ENCODE assay signal across 1 cellular context in the genomic region with DNA sequence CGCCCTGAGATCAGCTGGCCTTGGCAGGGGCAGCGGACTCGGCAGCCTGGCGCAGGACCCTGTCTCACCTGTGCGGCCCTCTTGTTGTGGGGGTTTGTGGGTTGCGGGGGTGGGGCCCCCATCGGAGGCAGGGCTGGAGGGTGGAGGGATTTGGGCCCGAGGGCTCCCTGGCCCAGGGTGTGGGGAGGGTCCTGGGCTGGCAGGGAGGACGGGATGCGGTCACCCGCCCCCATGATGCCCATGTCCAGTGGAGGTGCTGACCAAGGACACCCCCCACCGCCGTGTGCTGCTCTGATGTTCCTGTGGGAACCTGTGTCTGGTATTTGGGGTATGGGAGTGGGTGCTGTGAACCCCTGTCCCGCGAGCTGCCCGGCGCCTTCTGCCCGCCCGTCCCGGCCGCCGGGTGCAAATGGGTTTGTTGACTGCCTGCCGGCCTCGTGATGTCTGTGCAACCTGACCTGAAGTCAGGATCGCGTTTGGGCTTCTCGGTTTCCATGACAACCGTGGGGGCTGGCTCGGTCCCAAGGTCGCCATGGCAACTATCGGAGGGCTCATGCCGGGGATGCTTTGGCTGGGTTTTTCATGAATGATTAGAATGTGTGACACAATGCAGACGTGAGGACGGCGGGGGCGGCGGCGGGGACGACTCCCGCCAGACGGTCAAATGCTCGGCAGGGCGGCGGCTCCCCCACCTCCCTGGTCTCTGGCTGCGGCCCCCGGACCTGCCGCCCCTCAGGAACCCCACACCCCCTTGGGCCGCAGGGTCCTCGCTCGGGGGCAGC.
TF ChIP-seq lines count a peak whose summit lies in the region.

No MANE protein-coding gene starts in this region.

TF ChIP-seq in K562, 482 proteins besides CTCF, POLR2A, EP300 and RAD21 (continued from another document):
- TF ChIP-seq FOXJ2 (tag; IDR thresholded peaks at IDR 0.05), result peak; percentile 97
- TF ChIP-seq NFE2 (IDR thresholded peaks at IDR 0.05; ENCODE audit: low read depth), result no peak
- TF ChIP-seq, protein P1, sequence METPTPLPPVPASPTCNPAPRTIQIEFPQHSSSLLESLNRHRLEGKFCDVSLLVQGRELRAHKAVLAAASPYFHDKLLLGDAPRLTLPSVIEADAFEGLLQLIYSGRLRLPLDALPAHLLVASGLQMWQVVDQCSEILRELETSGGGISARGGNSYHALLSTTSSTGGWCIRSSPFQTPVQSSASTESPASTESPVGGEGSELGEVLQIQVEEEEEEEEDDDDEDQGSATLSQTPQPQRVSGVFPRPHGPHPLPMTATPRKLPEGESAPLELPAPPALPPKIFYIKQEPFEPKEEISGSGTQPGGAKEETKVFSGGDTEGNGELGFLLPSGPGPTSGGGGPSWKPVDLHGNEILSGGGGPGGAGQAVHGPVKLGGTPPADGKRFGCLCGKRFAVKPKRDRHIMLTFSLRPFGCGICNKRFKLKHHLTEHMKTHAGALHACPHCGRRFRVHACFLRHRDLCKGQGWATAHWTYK (CRISPR knock-in tag; IDR thresholded peaks at IDR 0.05), result no peak
- TF ChIP-seq ZNF449 (CRISPR knock-in tag; IDR thresholded peaks at IDR 0.05), result no peak
- no peak for TF ChIP-seq ZC3H11A (IDR thresholded peaks at IDR 0.05; ENCODE audit: low read depth, low read length)
- 0 out of 2 replicates have a peak, but pooled peaks have one; percentile 35 for TF ChIP-seq HES1 (IDR thresholded peaks at IDR 0.05; ENCODE audit: low read depth)
- no peak for TF ChIP-seq ZNF175 (CRISPR knock-in tag; IDR thresholded peaks at IDR 0.05; ENCODE audit: low read depth)
- peak; percentile 82 for TF ChIP-seq CREM (IDR thresholded peaks at IDR 0.05; ENCODE audit: low read depth)
- no peak for TF ChIP-seq ZNF384 (IDR thresholded peaks at IDR 0.05; ENCODE audit: low read depth, low read length)
- TF ChIP-seq, protein P2, sequence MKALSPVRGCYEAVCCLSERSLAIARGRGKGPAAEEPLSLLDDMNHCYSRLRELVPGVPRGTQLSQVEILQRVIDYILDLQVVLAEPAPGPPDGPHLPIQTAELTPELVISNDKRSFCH (CRISPR knock-in tag; IDR thresholded peaks at IDR 0.05), result no peak
- TF ChIP-seq, protein P2 (tag; IDR thresholded peaks at IDR 0.05), result no peak
- peak; percentile 100 for TF ChIP-seq RFX1 (IDR thresholded peaks at IDR 0.05)
- TF ChIP-seq DDX20 (tag; IDR thresholded peaks at IDR 0.05; ENCODE audit: low read depth), result no peak
- peak; percentile 90 to 96 for TF ChIP-seq KDM1A (IDR thresholded peaks at IDR 0.05)
- TF ChIP-seq BMI1 (IDR thresholded peaks at IDR 0.05; ENCODE audit: low read length), result peak; percentile 100
- TF ChIP-seq HDAC8 (tag; IDR thresholded peaks at IDR 0.05), result no peak
- TF ChIP-seq ZKSCAN1 (IDR thresholded peaks at IDR 0.05; ENCODE audit: low read depth, low read length), result peak; percentile 44
- TF ChIP-seq, protein P3, sequence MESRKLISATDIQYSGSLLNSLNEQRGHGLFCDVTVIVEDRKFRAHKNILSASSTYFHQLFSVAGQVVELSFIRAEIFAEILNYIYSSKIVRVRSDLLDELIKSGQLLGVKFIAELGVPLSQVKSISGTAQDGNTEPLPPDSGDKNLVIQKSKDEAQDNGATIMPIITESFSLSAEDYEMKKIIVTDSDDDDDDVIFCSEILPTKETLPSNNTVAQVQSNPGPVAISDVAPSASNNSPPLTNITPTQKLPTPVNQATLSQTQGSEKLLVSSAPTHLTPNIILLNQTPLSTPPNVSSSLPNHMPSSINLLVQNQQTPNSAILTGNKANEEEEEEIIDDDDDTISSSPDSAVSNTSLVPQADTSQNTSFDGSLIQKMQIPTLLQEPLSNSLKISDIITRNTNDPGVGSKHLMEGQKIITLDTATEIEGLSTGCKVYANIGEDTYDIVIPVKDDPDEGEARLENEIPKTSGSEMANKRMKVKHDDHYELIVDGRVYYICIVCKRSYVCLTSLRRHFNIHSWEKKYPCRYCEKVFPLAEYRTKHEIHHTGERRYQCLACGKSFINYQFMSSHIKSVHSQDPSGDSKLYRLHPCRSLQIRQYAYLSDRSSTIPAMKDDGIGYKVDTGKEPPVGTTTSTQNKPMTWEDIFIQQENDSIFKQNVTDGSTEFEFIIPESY (CRISPR knock-in tag; IDR thresholded peaks at IDR 0.05), result peak; percentile 37; the same call in 1 of the 2 replicates
- no peak for TF ChIP-seq CC2D1A (IDR thresholded peaks at IDR 0.05)
- TF ChIP-seq, protein P4, sequence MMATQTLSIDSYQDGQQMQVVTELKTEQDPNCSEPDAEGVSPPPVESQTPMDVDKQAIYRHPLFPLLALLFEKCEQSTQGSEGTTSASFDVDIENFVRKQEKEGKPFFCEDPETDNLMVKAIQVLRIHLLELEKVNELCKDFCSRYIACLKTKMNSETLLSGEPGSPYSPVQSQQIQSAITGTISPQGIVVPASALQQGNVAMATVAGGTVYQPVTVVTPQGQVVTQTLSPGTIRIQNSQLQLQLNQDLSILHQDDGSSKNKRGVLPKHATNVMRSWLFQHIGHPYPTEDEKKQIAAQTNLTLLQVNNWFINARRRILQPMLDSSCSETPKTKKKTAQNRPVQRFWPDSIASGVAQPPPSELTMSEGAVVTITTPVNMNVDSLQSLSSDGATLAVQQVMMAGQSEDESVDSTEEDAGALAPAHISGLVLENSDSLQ (IDR thresholded peaks at IDR 0.05), result peak; percentile 70
- TF ChIP-seq NELFE (IDR thresholded peaks at IDR 0.05; ENCODE audit: insufficient read depth, insufficient read length), result no peak
- TF ChIP-seq ZFP36 (IDR thresholded peaks at IDR 0.05; ENCODE audit: low read depth, low read length, partially characterized antibody), result no peak
- peak; percentile 76 to 84; a peak in 2 of 4 replicates for TF ChIP-seq SIN3A (IDR thresholded peaks at IDR 0.05; ENCODE audit: borderline replicate concordance in 2 of 2, control insufficient read depth in 1 of 2, low read depth in 2 of 2, low read length in 2 of 2)
- no peak for TF ChIP-seq POLR3A (IDR thresholded peaks at IDR 0.05; ENCODE audit: borderline replicate concordance, extremely low read depth, insufficient read depth, insufficient read length)
- no peak for TF ChIP-seq ARID2 (IDR thresholded peaks at IDR 0.05)
- peak; percentile 82 for TF ChIP-seq NCOR1 (IDR thresholded peaks at IDR 0.05)
- no peak for TF ChIP-seq ZNF354B (CRISPR knock-in tag; IDR thresholded peaks at IDR 0.05)
- TF ChIP-seq, protein P5, sequence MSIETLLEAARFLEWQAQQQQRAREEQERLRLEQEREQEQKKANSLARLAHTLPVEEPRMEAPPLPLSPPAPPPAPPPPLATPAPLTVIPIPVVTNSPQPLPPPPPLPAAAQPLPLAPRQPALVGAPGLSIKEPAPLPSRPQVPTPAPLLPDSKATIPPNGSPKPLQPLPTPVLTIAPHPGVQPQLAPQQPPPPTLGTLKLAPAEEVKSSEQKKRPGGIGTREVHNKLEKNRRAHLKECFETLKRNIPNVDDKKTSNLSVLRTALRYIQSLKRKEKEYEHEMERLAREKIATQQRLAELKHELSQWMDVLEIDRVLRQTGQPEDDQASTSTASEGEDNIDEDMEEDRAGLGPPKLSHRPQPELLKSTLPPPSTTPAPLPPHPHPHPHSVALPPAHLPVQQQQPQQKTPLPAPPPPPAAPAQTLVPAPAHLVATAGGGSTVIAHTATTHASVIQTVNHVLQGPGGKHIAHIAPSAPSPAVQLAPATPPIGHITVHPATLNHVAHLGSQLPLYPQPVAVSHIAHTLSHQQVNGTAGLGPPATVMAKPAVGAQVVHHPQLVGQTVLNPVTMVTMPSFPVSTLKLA (conservative IDR thresholded peaks at IDR 0.05), result peak in 1 of 2 experiments; percentile 85; a peak in 3 of 4 replicates
- TF ChIP-seq JUND (IDR thresholded peaks at IDR 0.05; ENCODE audit: borderline replicate concordance, low read depth, low read length), result peak; percentile 68; the same call in 1 of the 2 replicates
- TF ChIP-seq JUND (tag; IDR thresholded peaks at IDR 0.05; ENCODE audit: borderline replicate concordance, low read depth, low read length), result no peak; the same call in 2 of the 3 replicates
- peak; percentile 75 for TF ChIP-seq POLR2AphosphoS5 (IDR thresholded peaks at IDR 0.05; ENCODE audit: control insufficient read depth, insufficient read depth, low read depth, low read length)
- peak; percentile 17; the same call in 1 of the 2 replicates for TF ChIP-seq GABPB1 (CRISPR knock-in tag; IDR thresholded peaks at IDR 0.05)
- TF ChIP-seq TAF9B (IDR thresholded peaks at IDR 0.05; ENCODE audit: partially characterized antibody), result peak; percentile 65
- TF ChIP-seq, protein P6, sequence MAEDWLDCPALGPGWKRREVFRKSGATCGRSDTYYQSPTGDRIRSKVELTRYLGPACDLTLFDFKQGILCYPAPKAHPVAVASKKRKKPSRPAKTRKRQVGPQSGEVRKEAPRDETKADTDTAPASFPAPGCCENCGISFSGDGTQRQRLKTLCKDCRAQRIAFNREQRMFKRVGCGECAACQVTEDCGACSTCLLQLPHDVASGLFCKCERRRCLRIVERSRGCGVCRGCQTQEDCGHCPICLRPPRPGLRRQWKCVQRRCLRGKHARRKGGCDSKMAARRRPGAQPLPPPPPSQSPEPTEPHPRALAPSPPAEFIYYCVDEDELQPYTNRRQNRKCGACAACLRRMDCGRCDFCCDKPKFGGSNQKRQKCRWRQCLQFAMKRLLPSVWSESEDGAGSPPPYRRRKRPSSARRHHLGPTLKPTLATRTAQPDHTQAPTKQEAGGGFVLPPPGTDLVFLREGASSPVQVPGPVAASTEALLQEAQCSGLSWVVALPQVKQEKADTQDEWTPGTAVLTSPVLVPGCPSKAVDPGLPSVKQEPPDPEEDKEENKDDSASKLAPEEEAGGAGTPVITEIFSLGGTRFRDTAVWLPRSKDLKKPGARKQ (CRISPR knock-in tag; IDR thresholded peaks at IDR 0.05), result no peak
- TF ChIP-seq SMAD2 (IDR thresholded peaks at IDR 0.05; ENCODE audit: low read depth, low read length), result 0 out of 2 replicates have a peak, but pooled peaks have one; percentile 45
- TF ChIP-seq, protein P7, sequence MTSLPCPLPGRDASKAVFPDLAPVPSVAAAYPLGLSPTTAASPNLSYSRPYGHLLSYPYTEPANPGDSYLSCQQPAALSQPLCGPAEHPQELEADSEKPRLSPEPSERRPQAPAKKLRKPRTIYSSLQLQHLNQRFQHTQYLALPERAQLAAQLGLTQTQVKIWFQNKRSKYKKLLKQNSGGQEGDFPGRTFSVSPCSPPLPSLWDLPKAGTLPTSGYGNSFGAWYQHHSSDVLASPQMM (CRISPR knock-in tag; IDR thresholded peaks at IDR 0.05), result no peak
- TF ChIP-seq ZHX1 (conservative IDR thresholded peaks at IDR 0.05; ENCODE audit: low read length), result no peak
- no peak for TF ChIP-seq JUNB (CRISPR knock-in tag; conservative IDR thresholded peaks at IDR 0.05)
- no peak for TF ChIP-seq CAMTA2 (CRISPR knock-in tag; conservative IDR thresholded peaks at IDR 0.05)
TF ChIP-seq in K562: peak in this region for 97.
